ENCODE assay signal across 15 cellular contexts in the genomic region with DNA sequence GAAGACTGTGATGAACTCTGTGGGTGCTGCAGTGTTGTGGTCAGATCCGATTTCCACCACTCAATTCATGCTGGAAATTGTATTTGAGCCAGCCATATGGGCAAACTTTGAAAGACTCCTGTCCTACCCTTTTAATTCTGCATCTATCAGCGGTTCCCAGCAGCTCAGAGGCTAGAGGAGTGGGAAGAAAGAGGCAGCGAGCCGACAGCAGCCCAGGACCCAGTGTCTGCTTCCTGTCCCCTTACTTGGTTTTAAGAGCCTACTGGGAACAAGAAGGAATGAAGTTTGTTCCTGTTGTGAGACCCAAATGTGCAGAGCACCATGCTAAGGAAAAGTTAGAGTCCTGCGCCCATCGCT.
A peak's percentile ranks its signal among the peaks of the same experiment; 100 is the strongest.
DNase-seq lines count a peak whose midpoint lies in the region; ATAC-seq and TF ChIP-seq lines count a peak whose summit lies in the region.
"Had no signal": no experiment of that assay in that cellular context is flagged by ENCODE, and none has a peak within 500 bp of the region (broad histone marks: within the 10 kb centered on the region; RNA-seq: fewer than 3 reads in every experiment).

No MANE protein-coding gene starts in this region.

- H3K36me3 ChIP-seq in brain microvascular endothelial cell (replicated peaks), result no peaks in the 10 kb centered on the region
- H3K36me3 ChIP-seq in mesenchymal stem cell (ENCODE audit: control insufficient read depth in 1 of 2, insufficient read depth in 2 of 2, low read depth in 1 of 2, low read length in 2 of 2), result peaks cover 0 to 6% of the 10 kb centered on the region in 2 experiments
- H3K36me3 ChIP-seq in psoas muscle (ENCODE audit: insufficient read depth in 1 of 2, low read depth in 1 of 2), result no peaks in the 10 kb centered on the region
- no peaks in the 10 kb centered on the region for H3K36me3 ChIP-seq in tibial artery

- H3K4me1 ChIP-seq in mesenchymal stem cell (ENCODE audit: control insufficient read depth, insufficient read depth, low read depth, low read length) (peaks cover 26% of the 10 kb centered on the region), psoas muscle (peaks cover 30% of the 10 kb centered on the region), tibial artery (peaks cover 0 to 57% (median 18%) of the 10 kb centered on the region in 4 donors)

- H2BK5ac ChIP-seq in mesenchymal stem cell (ENCODE audit: low read depth, low read length, poor library complexity, severe bottlenecking), result no peak overlapping the region

- H2BK120ac ChIP-seq in mesenchymal stem cell (ENCODE audit: low read depth, low read length), result no peak overlapping the region

- H3K27ac Mint-ChIP-seq in natural killer cell, result no peak overlapping the region
- H3K27ac Mint-ChIP-seq: B cell; CD4-positive, alpha-beta T cell had no signal

- no peak overlapping the region for H2BK15ac ChIP-seq in mesenchymal stem cell (ENCODE audit: low read depth, poor library complexity, severe bottlenecking)

- H3K27ac ChIP-seq in brain microvascular endothelial cell (peak overlapping the region; percentile 61), mesenchymal stem cell (ENCODE audit: low read length, poor library complexity, severe bottlenecking) (peak overlapping the region; percentile 61), psoas muscle (peak overlapping the region; percentile 73), tibial artery (peak overlapping the region; percentile 33 to 52)
- H3K27ac ChIP-seq: GM23248 had no signal

- H3K9ac ChIP-seq in mesenchymal stem cell (ENCODE audit: low read length), result no peak overlapping the region
- H3K9ac ChIP-seq: GM23248 had no signal

- no peak overlapping the region for H2AFZ ChIP-seq in mesenchymal stem cell (ENCODE audit: low read depth, low read length)
- H2AFZ ChIP-seq: GM23248 had no signal

- no peak overlapping the region for H2AK5ac ChIP-seq in mesenchymal stem cell (ENCODE audit: low read length, severe bottlenecking)

- peaks cover 6 to 8% of the 10 kb centered on the region in 2 donors for H3K4me1 Mint-ChIP-seq in natural killer cell
- H3K4me1 Mint-ChIP-seq: B cell had no signal

- no peak overlapping the region for H3K4ac ChIP-seq in mesenchymal stem cell (ENCODE audit: low read depth in 1 of 2, low read length in 2 of 2)

- ATAC-seq in psoas muscle, result no peak
- no peak for ATAC-seq in GM19023 (IDR thresholded peaks at IDR 0.05; ENCODE audit: unreplicated experiment)
- no peak for ATAC-seq in natural killer cell
- ATAC-seq: GM12878 had no signal

- no peaks in the 10 kb centered on the region for H3K36me3 Mint-ChIP-seq in natural killer cell

- no peaks in the 10 kb centered on the region for H3K79me1 ChIP-seq in mesenchymal stem cell (replicated peaks; ENCODE audit: low read length, poor library complexity, severe bottlenecking)

- peak overlapping the region; percentile 12 for H4K91ac ChIP-seq in mesenchymal stem cell (ENCODE audit: low read length)

- POLR2A ChIA-PET in GM10248 (lab: Yijun Ruan, JAX), result no interaction called here

- in situ Hi-C loops in brain microvascular endothelial cell (cut with HindIII; ENCODE audit: low pct_ligation_motif_present, low sequenced_read_pairs), result no loop called here

- H3K9me3 Mint-ChIP-seq in natural killer cell, result no peaks in the 10 kb centered on the region
- H3K9me3 Mint-ChIP-seq: CD4-positive, alpha-beta T cell had no signal

- H3K4me3 ChIP-seq in brain microvascular endothelial cell (ENCODE audit: low read depth, low read length) (no peak overlapping the region), mesenchymal stem cell (ENCODE audit: insufficient read depth in 1 of 2, low read depth in 1 of 2, low read length in 2 of 2) (no peak overlapping the region), psoas muscle (no peak overlapping the region), tibial artery (no peak overlapping the region)
- H3K4me3 ChIP-seq: GM12878, GM23248 had no signal

- 90% methylated on average over 5 of the region's 6 CpGs for WGBS in mesenchymal stem cell
- WGBS in psoas muscle, 3 donors, result 67 to 82% (median 71%) methylated on average over 6 of the region's 6 CpGs

- no peak overlapping the region for H3K18ac ChIP-seq in mesenchymal stem cell (ENCODE audit: low read depth in 1 of 2, low read length in 2 of 2)

- H2BK12ac ChIP-seq in mesenchymal stem cell (ENCODE audit: low read length in 2 of 2), result no peak overlapping the region

- H3K9me3 ChIP-seq in mesenchymal stem cell (ENCODE audit: control insufficient read depth, low read length) (no peaks in the 10 kb centered on the region), psoas muscle (no peaks in the 10 kb centered on the region), tibial artery (no peaks in the 10 kb centered on the region)

- DNase-seq in brain microvascular endothelial cell (no peak), mesenchymal stem cell (no peak), psoas muscle (no peak), tibial artery (no peak), natural killer cell (no peak), GM10248 (ENCODE audit: extremely low spot score) (no peak)
- DNase-seq: C1 segment of cervical spinal cord; Calu3; CD4-positive, alpha-beta T cell; DMS 273 treated with DMSO at 0.1 percent for 48 hours; GM23248; H7 had no signal

- no peak overlapping the region for H4K8ac ChIP-seq in mesenchymal stem cell (ENCODE audit: low read length)

- CTCF ChIA-PET in GM10248 (lab: Yijun Ruan, JAX), result no interaction called here

- no peak overlapping the region for H3K4me2 ChIP-seq in mesenchymal stem cell (ENCODE audit: low read length, poor library complexity, severe bottlenecking)

- no peak overlapping the region for H3K4me3 Mint-ChIP-seq in natural killer cell
- H3K4me3 Mint-ChIP-seq: B cell; CD4-positive, alpha-beta T cell had no signal

- H3K27me3 ChIP-seq in brain microvascular endothelial cell (replicated peaks), result no peaks in the 10 kb centered on the region
- H3K27me3 ChIP-seq in mesenchymal stem cell (ENCODE audit: control insufficient read depth in 1 of 2, insufficient read depth in 1 of 2, low read length in 2 of 2), result no peaks in the 10 kb centered on the region
- no peaks in the 10 kb centered on the region for H3K27me3 ChIP-seq in psoas muscle (ENCODE audit: insufficient read depth in 3 of 3, low read length in 2 of 3)
- H3K27me3 ChIP-seq in tibial artery, result no peaks in the 10 kb centered on the region

- intact Hi-C loops in psoas muscle (cut with DNase I) (no loop called here), tibial artery (cut with DNase I; ENCODE audit: low total_unique reads) (no loop called here), natural killer cell (cut with micrococcal nuclease) (no loop called here)

- TF ChIP-seq CTCF in brain microvascular endothelial cell (IDR thresholded peaks at IDR 0.05; ENCODE audit: low read depth, low read length, missing control alignments), result no peak
- no peak for TF ChIP-seq CTCF in psoas muscle (IDR thresholded peaks at IDR 0.05)
- TF ChIP-seq CTCF in tibial artery (IDR thresholded peaks at IDR 0.05), result no peak
- TF ChIP-seq CTCF in natural killer cell (IDR thresholded peaks at IDR 0.05), result no peak
- no peak for TF ChIP-seq CTCF in GM10248 (IDR thresholded peaks at IDR 0.05; ENCODE audit: control extremely low read depth, extremely low read depth, low read depth, missing control alignments)

- H3K23ac ChIP-seq in mesenchymal stem cell (ENCODE audit: low read length in 2 of 2), result no peak overlapping the region

- no peak overlapping the region for H3K14ac ChIP-seq in mesenchymal stem cell (ENCODE audit: low read length in 2 of 2)

- H3K27me3 Mint-ChIP-seq in natural killer cell (ENCODE audit: low read depth in 2 of 2), result no peaks in the 10 kb centered on the region
- H3K27me3 Mint-ChIP-seq: B cell; CD4-positive, alpha-beta T cell had no signal
